ENCODE assay signal across 37 cellular contexts in genomic region chr1:180273066-180273465, GRCh38. TPM values are rescaled to one million over a fixed set of nuclear protein-coding genes. Genes with fewer than 3 reads are reported as not detected.
"Had no signal": no experiment of that assay in that cellular context is flagged by ENCODE, and none has a peak within 500 bp of the region (broad histone marks: within the 10 kb centered on the region; RNA-seq: fewer than 3 reads in every experiment).

No MANE protein-coding gene starts in this region.

- H3K4me1 ChIP-seq: adrenal gland, ascending aorta had no signal

- H3K27me3 ChIP-seq: adrenal gland, ascending aorta, cardiac muscle cell had no signal

- H3K27ac ChIP-seq: adrenal gland, ascending aorta, cardiac muscle cell, VCaP had no signal

- H3K9me3 ChIP-seq: adrenal gland, ascending aorta had no signal

- H3K27me3 Mint-ChIP-seq: activated B cell treated with CpG ODN at 0.5 μM for 24 hours; activated CD4-positive, alpha-beta memory T cell treated with anti-CD3 and anti-CD28 coated beads for 36 hours; activated CD4-positive, alpha-beta T cell treated with anti-CD3 and anti-CD28 coated beads, Interleukin-2, amount 10 ng/mL, durations not matched to agents 24 days and 14 days; activated CD8-positive, alpha-beta T cell treated with anti-CD3 and anti-CD28 coated beads for 36 hours; activated naive CD8-positive, alpha-beta T cell treated with anti-CD3 and anti-CD28 coated beads for 36 hours; activated T-helper 17 cell treated with anti-CD3 and anti-CD28 coated beads, Interleukin-2, amount 50 U/mL, for 72 hours; brain; central memory CD8-positive, alpha-beta T cell had no signal

- H3K9me3 Mint-ChIP-seq: activated B cell treated with CpG ODN at 0.5 μM for 24 hours; activated CD4-positive, alpha-beta memory T cell treated with anti-CD3 and anti-CD28 coated beads for 36 hours; activated CD4-positive, alpha-beta T cell treated with anti-CD3 and anti-CD28 coated beads, Interleukin-2, amount 10 ng/mL, durations not matched to agents 24 days and 14 days; activated CD8-positive, alpha-beta T cell treated with anti-CD3 and anti-CD28 coated beads for 36 hours; activated naive CD4-positive, alpha-beta T cell treated with anti-CD3 and anti-CD28 coated beads for 36 hours; activated naive CD4-positive, alpha-beta T cell treated with anti-CD3 and anti-CD28 coated beads, Interleukin-2, amount 50 U/mL, for 72 hours; activated naive CD8-positive, alpha-beta T cell treated with anti-CD3 and anti-CD28 coated beads for 36 hours; activated T-cell treated with anti-CD3 and anti-CD28 coated beads, Interleukin-2, amount 50 U/mL, for 4 hours; activated T-cell treated with anti-CD3 and anti-CD28 coated beads, Interleukin-2, amount 50 U/mL, for 72 hours; activated T-helper 1 cell treated with anti-CD3 and anti-CD28 coated beads, Interleukin-12 subunit alpha, Interleukin-12 subunit beta, Interleukin-2, Interleukin-4 antibody, amounts not matched to agents 30 ng/mL and 10 ng/mL and 1 ng/mL, durations not matched to agents 14 hours and 24 hours and 36 hours; activated T-helper 17 cell treated with anti-CD3 and anti-CD28 coated beads, Interleukin-2, amount 50 U/mL, for 72 hours; brain; central memory CD8-positive, alpha-beta T cell; T-helper 1 cell treated with Interleukin-12 subunit alpha and Interleukin-12 subunit beta and Interleukin-4 antibody, amounts not matched to agents 30 μg/mL and 1 μg/mL, for 36 hours; T-helper 2 cell treated with Interferon-gamma antibody and Interleukin-4, amounts not matched to agents 5 μg/mL and 100 μg/mL, for 36 hours had no signal

- ATAC-seq: activated CD8-positive, alpha-beta T cell treated with anti-CD3 and anti-CD28 coated beads for 36 hours; activated naive CD4-positive, alpha-beta T cell treated with anti-CD3 and anti-CD28 coated beads, Interleukin-2, amount 50 U/mL, for 72 hours; activated T-cell treated with anti-CD3 and anti-CD28 coated beads, Interleukin-2, amount 50 U/mL, for 4 hours; activated T-cell treated with anti-CD3 and anti-CD28 coated beads, Interleukin-2, amount 50 U/mL, for 72 hours; activated T-helper 17 cell treated with anti-CD3 and anti-CD28 coated beads, Interleukin-2, amount 50 U/mL, for 72 hours had no signal

- H3K36me3 ChIP-seq: adrenal gland, cardiac muscle cell had no signal

- H3K4me3 Mint-ChIP-seq: activated B cell treated with CpG ODN at 0.5 μM for 24 hours; activated CD4-positive, alpha-beta memory T cell treated with anti-CD3 and anti-CD28 coated beads for 36 hours; activated CD4-positive, alpha-beta T cell treated with anti-CD3 and anti-CD28 coated beads, Interleukin-2, amount 10 ng/mL, durations not matched to agents 24 days and 14 days; activated CD8-positive, alpha-beta T cell treated with anti-CD3 and anti-CD28 coated beads for 36 hours; activated naive CD4-positive, alpha-beta T cell treated with anti-CD3 and anti-CD28 coated beads for 36 hours; activated naive CD8-positive, alpha-beta T cell treated with anti-CD3 and anti-CD28 coated beads for 36 hours; activated T-cell treated with anti-CD3 and anti-CD28 coated beads, Interleukin-2, amount 50 U/mL, for 4 hours; activated T-cell treated with anti-CD3 and anti-CD28 coated beads, Interleukin-2, amount 50 U/mL, for 72 hours; activated T-helper 1 cell treated with anti-CD3 and anti-CD28 coated beads, Interleukin-12 subunit alpha, Interleukin-12 subunit beta, Interleukin-2, Interleukin-4 antibody, amounts not matched to agents 30 ng/mL and 10 ng/mL and 1 ng/mL, durations not matched to agents 14 hours and 24 hours and 36 hours; activated T-helper 17 cell treated with anti-CD3 and anti-CD28 coated beads, Interleukin-2, amount 50 U/mL, for 72 hours; brain; central memory CD8-positive, alpha-beta T cell; T-helper 1 cell treated with Interleukin-12 subunit alpha and Interleukin-12 subunit beta and Interleukin-4 antibody, amounts not matched to agents 30 μg/mL and 1 μg/mL, for 36 hours; T-helper 2 cell treated with Interferon-gamma antibody and Interleukin-4, amounts not matched to agents 5 μg/mL and 100 μg/mL, for 36 hours had no signal

- DNase-seq: activated B cell treated with CpG ODN at 0.5 μM for 24 hours; activated CD4-positive, alpha-beta memory T cell treated with anti-CD3 and anti-CD28 coated beads for 36 hours; activated CD4-positive, alpha-beta T cell treated with anti-CD3 and anti-CD28 coated beads for 4 hours; activated CD4-positive, alpha-beta T cell treated with anti-CD3 and anti-CD28 coated beads, Interleukin-2, amount 10 ng/mL, durations not matched to agents 24 days and 14 days; activated CD4-positive, alpha-beta T cell treated with anti-CD3 and anti-CD28 coated beads, Interleukin-2, amount 50 U/mL, for 1 hour; activated CD4-positive, alpha-beta T cell treated with anti-CD3 and anti-CD28 coated beads, Interleukin-2, amount 50 U/mL, for 4 hours; activated CD4-positive, CD25-positive, alpha-beta regulatory T cell treated with anti-CD3 and anti-CD28 coated beads, Interleukin-2, amount 50 U/mL, for 72 hours; activated CD8-positive, alpha-beta memory T cell treated with anti-CD3 and anti-CD28 coated beads, Interleukin-2, amount 50 U/mL, for 4 hours; activated CD8-positive, alpha-beta T cell treated with anti-CD3 and anti-CD28 coated beads for 36 hours; activated effector memory CD4-positive, alpha-beta T cell treated with anti-CD3 and anti-CD28 coated beads, Interleukin-2, amount 50 U/mL, for 16 hours; activated gamma-delta T cell treated with Interleukin-2 at 50 U/mL for 16 hours; activated naive CD4-positive, alpha-beta T cell; activated naive CD4-positive, alpha-beta T cell treated with anti-CD3 and anti-CD28 coated beads for 36 hours; activated naive CD4-positive, alpha-beta T cell treated with anti-CD3 and anti-CD28 coated beads, Interleukin-2, amount 50 U/mL, for 16 hours; activated naive CD8-positive, alpha-beta T cell treated with anti-CD3 and anti-CD28 coated beads for 36 hours; activated T-cell treated with anti-CD3 and anti-CD28 coated beads for 4 hours; activated T-cell treated with anti-CD3 and anti-CD28 coated beads, Interleukin-2, amount 50 U/mL, for 1 hour; activated T-cell treated with anti-CD3 and anti-CD28 coated beads, Interleukin-2, amount 50 U/mL, for 4 hours; activated T-cell treated with anti-CD3 and anti-CD28 coated beads, Interleukin-2, amount 50 U/mL, for 72 hours; amniotic stem cell; caudate nucleus; SW 1271; T-helper 1 cell; T-helper 2 cell; T-helper 9 cell had no signal

- H3K4me3 ChIP-seq: adrenal gland, ascending aorta, cardiac muscle cell had no signal

- H3K27ac Mint-ChIP-seq: activated B cell treated with CpG ODN at 0.5 μM for 24 hours; activated CD4-positive, alpha-beta memory T cell treated with anti-CD3 and anti-CD28 coated beads for 36 hours; activated CD4-positive, alpha-beta T cell treated with anti-CD3 and anti-CD28 coated beads, Interleukin-2, amount 10 ng/mL, durations not matched to agents 24 days and 14 days; activated CD8-positive, alpha-beta T cell treated with anti-CD3 and anti-CD28 coated beads for 36 hours; activated naive CD4-positive, alpha-beta T cell treated with anti-CD3 and anti-CD28 coated beads for 36 hours; activated naive CD4-positive, alpha-beta T cell treated with anti-CD3 and anti-CD28 coated beads, Interleukin-2, amount 50 U/mL, for 72 hours; activated naive CD8-positive, alpha-beta T cell treated with anti-CD3 and anti-CD28 coated beads for 36 hours; activated T-cell treated with anti-CD3 and anti-CD28 coated beads, Interleukin-2, amount 50 U/mL, for 72 hours; activated T-helper 1 cell treated with anti-CD3 and anti-CD28 coated beads, Interleukin-12 subunit alpha, Interleukin-12 subunit beta, Interleukin-2, Interleukin-4 antibody, amounts not matched to agents 30 ng/mL and 10 ng/mL and 1 ng/mL, durations not matched to agents 14 hours and 24 hours and 36 hours; activated T-helper 17 cell treated with anti-CD3 and anti-CD28 coated beads, Interleukin-2, amount 50 U/mL, for 72 hours; brain; T-helper 1 cell treated with Interleukin-12 subunit alpha and Interleukin-12 subunit beta and Interleukin-4 antibody, amounts not matched to agents 30 μg/mL and 1 μg/mL, for 36 hours; T-helper 2 cell treated with Interferon-gamma antibody and Interleukin-4, amounts not matched to agents 5 μg/mL and 100 μg/mL, for 36 hours had no signal

- H3K4me1 Mint-ChIP-seq: activated B cell treated with CpG ODN at 0.5 μM for 24 hours; activated CD4-positive, alpha-beta T cell treated with anti-CD3 and anti-CD28 coated beads, Interleukin-2, amount 10 ng/mL, durations not matched to agents 24 days and 14 days; activated T-helper 17 cell treated with anti-CD3 and anti-CD28 coated beads, Interleukin-2, amount 50 U/mL, for 72 hours; central memory CD8-positive, alpha-beta T cell had no signal

RNA-seq across cellular contexts. Expression of gene LHX4, which starts 43.0 kb away (rescaled TPM):
- total RNA-seq: activated B cell treated with CpG ODN at 0.5 μM for 24 hours; activated CD4-positive, alpha-beta memory T cell treated with anti-CD3 and anti-CD28 coated beads for 36 hours; activated CD4-positive, alpha-beta T cell treated with anti-CD3 and anti-CD28 coated beads, Interleukin-2, amount 10 ng/mL, durations not matched to agents 24 days and 14 days; activated CD8-positive, alpha-beta memory T cell treated with anti-CD3 and anti-CD28 coated beads for 36 hours; activated CD8-positive, alpha-beta T cell treated with anti-CD3 and anti-CD28 coated beads for 36 hours; activated naive CD4-positive, alpha-beta T cell treated with anti-CD3 and anti-CD28 coated beads for 36 hours; activated naive CD4-positive, alpha-beta T cell treated with anti-CD3 and anti-CD28 coated beads, Interleukin-2, amount 50 U/mL, for 72 hours; activated naive CD8-positive, alpha-beta T cell treated with anti-CD3 and anti-CD28 coated beads for 36 hours; activated T-cell treated with anti-CD3 and anti-CD28 coated beads, Interleukin-2, amount 50 U/mL, for 72 hours; activated T-helper 1 cell treated with anti-CD3 and anti-CD28 coated beads, Interleukin-12 subunit alpha, Interleukin-12 subunit beta, Interleukin-2, Interleukin-4 antibody, amounts not matched to agents 30 ng/mL and 10 ng/mL and 1 ng/mL, durations not matched to agents 14 hours and 24 hours and 36 hours; adrenal gland; ascending aorta; cardiac muscle cell had no signal
- polyA plus RNA-seq: adrenal gland had no signal
